ENCODE assay signal across 22 cellular contexts in the genomic region with DNA sequence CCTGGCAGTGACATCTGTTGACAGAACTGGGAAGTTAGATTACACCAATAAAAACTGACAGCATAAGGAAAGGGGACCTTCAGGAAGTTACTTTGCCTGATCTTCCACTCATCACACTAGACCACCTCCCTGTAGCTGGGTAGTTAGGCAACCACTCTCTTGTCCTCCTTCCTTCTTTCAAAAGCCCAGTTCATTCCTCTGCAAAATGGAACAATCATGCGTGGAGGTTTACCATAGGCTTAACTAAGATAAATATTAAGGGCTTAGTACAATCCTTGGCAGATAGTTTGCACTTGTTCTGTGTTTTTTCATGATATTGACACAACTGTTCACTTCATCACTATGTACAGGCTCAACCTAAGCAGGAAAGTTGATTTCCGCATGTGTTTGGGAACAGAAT. TPM values are rescaled to one million over a fixed set of nuclear protein-coding genes. Genes with fewer than 3 reads are reported as not detected.
A peak's percentile ranks its signal among the peaks of the same experiment; 100 is the strongest.
DNase-seq lines count a peak whose midpoint lies in the region; ATAC-seq and TF ChIP-seq lines count a peak whose summit lies in the region.
"Had no signal": no experiment of that assay in that cellular context is flagged by ENCODE, and none has a peak within 500 bp of the region (broad histone marks: within the 10 kb centered on the region; RNA-seq: fewer than 3 reads in every experiment).

No MANE protein-coding gene starts in this region.

- intact Hi-C loops in CD14-positive monocyte (cut with micrococcal nuclease) = loop anchor here in 1 of 2 donors (10.0 kb wide), 1 partner anchor 55 kb away; no protein-coding TSS in a partner anchor

- no peak overlapping the region for H3K27ac ChIP-seq in endodermal cell (ENCODE audit: low read depth, low read length)
- H3K27ac ChIP-seq: uterus had no signal

- H3K4me3 Mint-ChIP-seq in CD14-positive monocyte = peak overlapping the region in 1 of 2 donors; percentile 31
- H3K4me3 Mint-ChIP-seq in endodermal cell = no peak overlapping the region
- H3K4me3 Mint-ChIP-seq: activated naive CD4-positive, alpha-beta T cell treated with anti-CD3 and anti-CD28 coated beads, Interleukin-2, amount 10 ng/mL, durations not matched to agents 7 days and 5 days; activated T-cell treated with anti-CD3 and anti-CD28 coated beads, Interleukin-2, amount 50 U/mL, for 4 hours had no signal

- no peaks in the 10 kb centered on the region for H3K9me3 Mint-ChIP-seq in CD14-positive monocyte
- H3K9me3 Mint-ChIP-seq in endodermal cell = no peaks in the 10 kb centered on the region
- H3K9me3 Mint-ChIP-seq: activated naive CD4-positive, alpha-beta T cell treated with anti-CD3 and anti-CD28 coated beads, Interleukin-2, amount 10 ng/mL, durations not matched to agents 7 days and 5 days; activated T-cell treated with anti-CD3 and anti-CD28 coated beads, Interleukin-2, amount 50 U/mL, for 4 hours; nephron progenitor cell had no signal

- peaks cover 49% of the 10 kb centered on the region for H3K4me1 Mint-ChIP-seq in CD14-positive monocyte
- H3K4me1 Mint-ChIP-seq in endodermal cell = peaks cover 4% of the 10 kb centered on the region

- H3K9ac ChIP-seq in endodermal cell (ENCODE audit: extremely low read depth, low read length, poor library complexity, severe bottlenecking) = no peak overlapping the region

- peak overlapping the region; percentile 26 to 85 (median 68) for H3K27ac Mint-ChIP-seq in CD14-positive monocyte
- no peak overlapping the region for H3K27ac Mint-ChIP-seq in endodermal cell
- H3K27ac Mint-ChIP-seq: activated naive CD4-positive, alpha-beta T cell treated with anti-CD3 and anti-CD28 coated beads, Interleukin-2, amount 10 ng/mL, durations not matched to agents 7 days and 5 days; nephron progenitor cell; progenitor cell of endocrine pancreas had no signal

- no peaks in the 10 kb centered on the region for H3K9me3 ChIP-seq in endodermal cell (ENCODE audit: control insufficient read depth, low read length)
- H3K9me3 ChIP-seq: uterus had no signal

- H3K36me3 Mint-ChIP-seq in CD14-positive monocyte (no peaks in the 10 kb centered on the region), endodermal cell (ENCODE audit: low read depth) (no peaks in the 10 kb centered on the region)
- H3K36me3 Mint-ChIP-seq: activated naive CD4-positive, alpha-beta T cell treated with anti-CD3 and anti-CD28 coated beads, Interleukin-2, amount 10 ng/mL, durations not matched to agents 7 days and 5 days had no signal

- H3K27me3 Mint-ChIP-seq in CD14-positive monocyte (ENCODE audit: low read depth in 3 of 3) (peaks cover 0 to 5% (median 0%) of the 10 kb centered on the region in 3 donors), endodermal cell (ENCODE audit: insufficient read depth) (no peaks in the 10 kb centered on the region)
- H3K27me3 Mint-ChIP-seq: activated naive CD4-positive, alpha-beta T cell treated with anti-CD3 and anti-CD28 coated beads, Interleukin-2, amount 10 ng/mL, durations not matched to agents 7 days and 5 days; progenitor cell of endocrine pancreas had no signal

- H3K4me3 ChIP-seq in endodermal cell (ENCODE audit: low read length) = no peak overlapping the region
- H3K4me3 ChIP-seq: uterus had no signal

- ATAC-seq in esophagus mucosa (peak; percentile 71), GM18907 (IDR thresholded peaks at IDR 0.05; ENCODE audit: unreplicated experiment) (no peak)
- ATAC-seq: activated T-cell treated with anti-CD3 and anti-CD28 coated beads, Interleukin-2, amount 50 U/mL, for 4 hours had no signal

- H3K36me3 ChIP-seq in endodermal cell (ENCODE audit: control insufficient read depth, insufficient read depth, low read length) = no peaks in the 10 kb centered on the region
- H3K36me3 ChIP-seq: uterus had no signal

- DNase-seq in CD14-positive monocyte (ENCODE audit: low spot score) = no peak
- peak; percentile 55 for DNase-seq in DMS53 treated with DMSO at 0.1 percent for 48 hours (lab: John Stamatoyannopoulos, UW; ENCODE audit: unreplicated experiment)
- DNase-seq in NOMO-1 (lab: John Stamatoyannopoulos, UW; ENCODE audit: unreplicated experiment in 2 of 2) = peak; percentile 73 to 85
- no peak for DNase-seq in endodermal cell
- DNase-seq in kidney glomerular epithelial cell (lab: John Stamatoyannopoulos, UW) = no peak
- DNase-seq: activated naive CD4-positive, alpha-beta T cell treated with anti-CD3 and anti-CD28 coated beads, Interleukin-2, amount 10 ng/mL, durations not matched to agents 7 days and 5 days; activated T-cell treated with anti-CD3 and anti-CD28 coated beads, Interleukin-2, amount 50 U/mL, for 4 hours; DMS 273 treated with DMSO at 0.1 percent for 48 hours; GOT3; hippocampal formation; kidney; mesendoderm; MM.1S; NCI-H2029 treated with DMSO at 0.1 percent for 48 hours; NCI-H510A; nephron progenitor cell; small intestine; stimulated activated CD4-positive, alpha-beta T cell treated with anti-CD3 and anti-CD28 coated beads, Interleukin-4, amount 100 ng/mL, for 1 hour; uterus had no signal

- no peaks in the 10 kb centered on the region for H3K4me1 ChIP-seq in endodermal cell (ENCODE audit: control insufficient read depth, insufficient read depth, low read length)
- H3K4me1 ChIP-seq: uterus had no signal

- no peaks in the 10 kb centered on the region for H3K27me3 ChIP-seq in endodermal cell (ENCODE audit: control insufficient read depth, insufficient read depth, low read length, poor library complexity, severe bottlenecking)
- H3K27me3 ChIP-seq: uterus had no signal

- TF ChIP-seq CTCF in CD14-positive monocyte (IDR thresholded peaks at IDR 0.05) (no peak), endodermal cell (conservative IDR thresholded peaks at IDR 0.05) (no peak)

- WGBS in endodermal cell (ENCODE audit: insufficient coverage in 1 of 2, insufficient read length in 1 of 2), 2 experiments = 88 to 100% methylated on average over 1 to 2 of the region's 2 CpGs

RNA-seq across cellular contexts. Expression of a gene that starts 10.1 kb away (rescaled TPM):
- 10 to 100 TPM; 44.4 to 64.3 TPM for polyA plus RNA-seq in CD14-positive monocyte
- total RNA-seq in esophagus mucosa (1.5 TPM), endodermal cell (under 1 TPM; 0.15 to 0.71 TPM)
- polyA plus RNA-seq in endodermal cell (2013, experiment 1 of 2) = 0.89 TPM
- 3.1 TPM for polyA plus RNA-seq in endodermal cell (2013, experiment 2 of 2)

Comparison
In these comparisons a context has a peak if more than half of its experiments do, and no peak if none do; other contexts are left out.
1. DNase-seq: peak in DMS53 treated with DMSO at 0.1 percent for 48 hours (single experiment) and NOMO-1 (2 of 2); none in CD14-positive monocyte (single experiment), endodermal cell (single experiment) and kidney glomerular epithelial cell (single experiment).